Comparison of ENCODE assay signal across 15 cellular contexts in genomic region chr19:13007292-13008045, GRCh38. TPM values are rescaled to one million over a fixed set of nuclear protein-coding genes. Genes with fewer than 3 reads are reported as not detected.
DNase-seq lines count a peak whose midpoint lies in the region; ATAC-seq and TF ChIP-seq lines count a peak whose summit lies in the region.
"Had no signal": no experiment of that assay in that cellular context is flagged by ENCODE, and none has a peak within 500 bp of the region (broad histone marks: within the 10 kb centered on the region; RNA-seq: fewer than 3 reads in every experiment).

No MANE protein-coding gene starts in this region.

- H3K9me3 ChIP-seq in SK-N-MC (ENCODE audit: low read depth, low read length) (no peaks in the 10 kb centered on the region), esophagus squamous epithelium (no peaks in the 10 kb centered on the region), mucosa of descending colon (no peaks in the 10 kb centered on the region)

- 28 to 47% methylated on average over 2 to 16 of the region's 17 CpGs for WGBS in esophagus squamous epithelium, 2 donors

- TF ChIP-seq CTCF in esophagus squamous epithelium (IDR thresholded peaks at IDR 0.05) (no peak), mucosa of descending colon (IDR thresholded peaks at IDR 0.05) (no peak)

- H3K4me1 ChIP-seq in esophagus squamous epithelium (peaks cover 89 to 100% (median 98%) of the 10 kb centered on the region in 3 donors), mucosa of descending colon (ENCODE audit: low read depth) (peaks cover 18% of the 10 kb centered on the region)

- ATAC-seq in mucosa of descending colon (peak; percentile 11), HG02970 (IDR thresholded peaks at IDR 0.05; ENCODE audit: low FRiP score, unreplicated experiment) (no peak), HG03280 (IDR thresholded peaks at IDR 0.05; ENCODE audit: unreplicated experiment) (no peak)

- no peak for DNase-seq in SK-N-MC (ENCODE audit: low read depth, low spot score)
- DNase-seq in esophagus squamous epithelium (lab: John Stamatoyannopoulos, UW): no peak
- DNase-seq in mucosa of descending colon: peak; percentile 57 to 69 (median 64)
- peak; percentile 81 for DNase-seq in ureter (ENCODE audit: low spot score)
- DNase-seq in RPMI8226: no peak
- no peak for DNase-seq in NCI-H748 (lab: John Stamatoyannopoulos, UW; ENCODE audit: unreplicated experiment)
- DNase-seq: activated CD4-positive, alpha-beta T cell treated with anti-CD3 and anti-CD28 coated beads, Interleukin-2, amount 10 ng/mL, durations not matched to agents 24 days and 14 days; cortex of kidney; DMS53; NCI-H524; stimulated activated CD8-positive, alpha-beta memory T cell treated with anti-CD3 and anti-CD28 coated beads, Interleukin-4, amount 100 ng/mL, for 48 hours had no signal

- H3K27ac ChIP-seq in SK-N-MC (peak overlapping the region; percentile 42), esophagus squamous epithelium (peak overlapping the region; percentile 90 to 98 (median 92))
- H3K27ac ChIP-seq: hepatocyte had no signal

- H3K36me3 ChIP-seq in SK-N-MC (ENCODE audit: insufficient read depth, low read length) (no peaks in the 10 kb centered on the region), esophagus squamous epithelium (peaks cover 0 to 5% (median 0%) of the 10 kb centered on the region in 3 donors), mucosa of descending colon (ENCODE audit: low read depth) (no peaks in the 10 kb centered on the region)

- peaks cover 0 to 31% (median 0%) of the 10 kb centered on the region in 4 donors for H3K27me3 ChIP-seq in esophagus squamous epithelium

- TF ChIP-seq POLR2A in esophagus squamous epithelium (IDR thresholded peaks at IDR 0.05): no peak

- no peak overlapping the region for H3K9ac ChIP-seq in SK-N-MC (ENCODE audit: insufficient read length)

- H3K4me3 ChIP-seq in SK-N-MC: no peak overlapping the region
- peak overlapping the region in 3 of 4 donors; percentile 17 to 37 (median 21) for H3K4me3 ChIP-seq in esophagus squamous epithelium
- H3K4me3 ChIP-seq in mucosa of descending colon: no peak overlapping the region
- H3K4me3 ChIP-seq: hepatocyte had no signal

- intact Hi-C loops in esophagus squamous epithelium (cut with DNase I) (no loop called here), mucosa of descending colon (cut with DNase I, micrococcal nuclease) (no loop called here)

RNA-seq across cellular contexts. Expression of gene NFIX, which starts 12.2 kb away (rescaled TPM):
- 10 to 100 TPM; 32.3 to 81.2 (median 51.6) TPM for total RNA-seq in esophagus squamous epithelium
- total RNA-seq in mucosa of descending colon: 100 to 1,000 TPM in 1 of 3 donors, 10 to 100 TPM in 2; 59.4 to 238 (median 64.6) TPM
- total RNA-seq in ureter: 91.7 TPM

RNA-seq across cellular contexts. Expression of gene DAND5, which starts 38.1 kb away (rescaled TPM):
- not detected for total RNA-seq in esophagus squamous epithelium
- total RNA-seq in mucosa of descending colon: 1 to 10 TPM in 1 of 3 donors, under 1 TPM in 1, not detected in 1; 0.34 to 1.1 TPM
- total RNA-seq in ureter: not detected
- total RNA-seq: activated CD4-positive, alpha-beta T cell treated with anti-CD3 and anti-CD28 coated beads, Interleukin-2, amount 10 ng/mL, durations not matched to agents 24 days and 14 days; myocyte had no signal

RNA-seq across cellular contexts. Expression of gene GADD45GIP1, which starts 50.4 kb away (rescaled TPM):
- total RNA-seq in esophagus squamous epithelium: 10 to 100 TPM; 34.4 to 59.7 (median 44.9) TPM
- total RNA-seq in mucosa of descending colon: 10 to 100 TPM in 2 of 3 donors, 1 to 10 TPM in 1; 10.0 to 16.4 (median 14.1) TPM
- total RNA-seq in ureter: 12.4 TPM

Comparison
In these comparisons a context has a peak if more than half of its experiments do, and no peak if none do; other contexts are left out.
1. DNase-seq: peak in mucosa of descending colon (3 of 3) and ureter (single experiment); none in SK-N-MC (single experiment), esophagus squamous epithelium (single experiment), RPMI8226 (single experiment) and NCI-H748 (single experiment).
2. H3K4me3 ChIP-seq: peak in esophagus squamous epithelium (3 of 4); none in SK-N-MC (single experiment) and mucosa of descending colon (single experiment).